Comparison of ENCODE assay signal across 10 cellular contexts in the genomic region with DNA sequence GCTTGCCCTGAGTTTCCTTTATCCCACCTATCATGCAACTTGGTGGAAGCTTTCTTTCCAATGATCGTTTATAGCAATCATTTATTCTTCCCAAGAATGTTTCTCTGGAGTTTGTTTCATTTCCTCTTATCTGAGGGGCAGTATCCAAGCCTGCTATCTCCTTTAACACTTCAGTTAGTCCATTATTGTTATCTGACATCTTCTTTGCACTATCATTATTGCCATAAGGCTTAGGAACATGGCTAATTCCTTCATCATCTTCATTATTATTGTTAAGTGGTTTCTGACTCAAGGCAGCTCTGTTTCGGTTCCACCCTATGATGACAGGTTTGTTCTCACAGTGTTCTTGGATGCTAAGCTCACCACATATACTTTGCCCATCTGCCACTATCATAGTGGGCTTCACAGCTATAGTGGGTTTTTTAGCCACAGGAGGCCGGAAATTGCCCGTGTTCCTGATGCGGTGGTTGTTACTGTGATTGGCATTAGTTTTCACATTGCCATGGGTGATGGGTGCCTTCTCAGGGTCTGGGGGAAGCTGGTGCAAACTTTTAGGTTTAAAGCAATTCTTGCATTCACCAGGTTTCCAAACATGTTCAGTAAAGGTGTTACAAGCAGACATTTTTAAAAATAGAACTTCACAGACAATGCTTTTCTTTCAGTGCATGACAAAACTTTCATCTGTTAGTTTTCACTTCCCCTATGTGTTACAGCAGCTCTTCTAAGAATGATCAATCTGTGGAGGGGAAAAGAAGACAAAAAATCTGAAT.
DNase-seq lines count a peak whose midpoint lies in the region; ATAC-seq and TF ChIP-seq lines count a peak whose summit lies in the region.
"Had no signal": no experiment of that assay in that cellular context is flagged by ENCODE, and none has a peak within 500 bp of the region (broad histone marks: within the 10 kb centered on the region; RNA-seq: fewer than 3 reads in every experiment).

No MANE protein-coding gene starts in this region.

- no peak for DNase-seq in activated CD4-positive, alpha-beta T cell treated with anti-CD3 and anti-CD28 coated beads for 36 hours
- no peak for DNase-seq in activated CD4-positive, alpha-beta T cell treated with anti-CD3 and anti-CD28 coated beads, Interleukin-2, amount 50 U/mL, for 4 hours
- peak in 2 of 3 donors; percentile 57 to 59 for DNase-seq in Peyer's patch
- no peak for DNase-seq in cerebellar cortex (ENCODE audit: low spot score)
- no peak for DNase-seq in stimulated activated CD4-positive, alpha-beta T cell treated with anti-CD3 and anti-CD28 coated beads, Interleukin-15, amount 100 ng/mL, for 24 hours
- DNase-seq in ovary: no peak
- DNase-seq: activated effector memory CD4-positive, alpha-beta T cell treated with Interleukin-2 at 50 U/mL for 16 hours had no signal

- CTCF ChIA-PET in activated CD4-positive, alpha-beta T cell treated with anti-CD3 and anti-CD28 coated beads for 36 hours (lab: Charles Lee): interaction anchor here (1.1 to 2.4 kb wide), 4 partner anchors 10 to 362 kb away, joined by 3 to 9 read pairs (median 4); no protein-coding TSS in a partner anchor

- H3K4me3 ChIP-seq in Peyer's patch: no peak overlapping the region
- H3K4me3 ChIP-seq in ovary: no peak overlapping the region

- H3K36me3 Mint-ChIP-seq in activated CD4-positive, alpha-beta T cell treated with anti-CD3 and anti-CD28 coated beads for 36 hours (ENCODE audit: low read depth): peaks cover 8% of the 10 kb centered on the region
- H3K36me3 Mint-ChIP-seq in stimulated activated memory B cell treated with anti-CD40 and anti-IgM and Interleukin-4, amounts not matched to agents 10 μg/mL and 1 μg/mL and 100 μg/mL, for 72 hours: peaks cover 5% of the 10 kb centered on the region

- H3K4me3 Mint-ChIP-seq in activated CD4-positive, alpha-beta T cell treated with anti-CD3 and anti-CD28 coated beads for 36 hours: no peak overlapping the region
- H3K4me3 Mint-ChIP-seq in stimulated activated memory B cell treated with anti-CD40 and anti-IgM and Interleukin-4, amounts not matched to agents 10 μg/mL and 1 μg/mL and 100 μg/mL, for 72 hours: peak overlapping the region; percentile 49
- H3K4me3 Mint-ChIP-seq: neural crest cell had no signal

- intact Hi-C loops in activated CD4-positive, alpha-beta T cell treated with anti-CD3 and anti-CD28 coated beads for 36 hours (cut with DNase I, micrococcal nuclease): loop anchor here (10.0 kb wide), 2 partner anchors 207 to 243 kb away; partner anchors contain the start of genes HMG20A (in 1 of the 2) and PEAK1 (in 1 of the 2)
- intact Hi-C loops in ovary (cut with DNase I): no loop called here

- TF ChIP-seq CTCF in Peyer's patch (IDR thresholded peaks at IDR 0.05) (no peak), ovary (IDR thresholded peaks at IDR 0.05) (no peak)

- peaks cover 50% of the 10 kb centered on the region for H3K4me1 Mint-ChIP-seq in activated CD4-positive, alpha-beta T cell treated with anti-CD3 and anti-CD28 coated beads for 36 hours
- peaks cover 59% of the 10 kb centered on the region for H3K4me1 Mint-ChIP-seq in stimulated activated memory B cell treated with anti-CD40 and anti-IgM and Interleukin-4, amounts not matched to agents 10 μg/mL and 1 μg/mL and 100 μg/mL, for 72 hours
- H3K4me1 Mint-ChIP-seq: neural crest cell had no signal

- H3K36me3 ChIP-seq in Peyer's patch: peaks cover 0 to 5% (median 0%) of the 10 kb centered on the region in 3 donors
- no peaks in the 10 kb centered on the region for H3K36me3 ChIP-seq in ovary

- no peak for TF ChIP-seq EP300 in ovary (IDR thresholded peaks at IDR 0.05)

- H3K27ac ChIP-seq in Peyer's patch: peak overlapping the region in 2 of 4 donors; percentile 42 to 57
- H3K27ac ChIP-seq in ovary: no peak overlapping the region

- no peaks in the 10 kb centered on the region for H3K9me3 ChIP-seq in Peyer's patch
- no peaks in the 10 kb centered on the region for H3K9me3 ChIP-seq in ovary

- H3K4me1 ChIP-seq in Peyer's patch: peaks cover 0 to 16% (median 9%) of the 10 kb centered on the region in 4 donors
- H3K4me1 ChIP-seq in ovary (ENCODE audit: insufficient read depth): no peaks in the 10 kb centered on the region

- H3K27me3 Mint-ChIP-seq in activated CD4-positive, alpha-beta T cell treated with anti-CD3 and anti-CD28 coated beads for 36 hours: no peaks in the 10 kb centered on the region
- no peaks in the 10 kb centered on the region for H3K27me3 Mint-ChIP-seq in stimulated activated memory B cell treated with anti-CD40 and anti-IgM and Interleukin-4, amounts not matched to agents 10 μg/mL and 1 μg/mL and 100 μg/mL, for 72 hours

- peak overlapping the region; percentile 15 for H3K27ac Mint-ChIP-seq in activated CD4-positive, alpha-beta T cell treated with anti-CD3 and anti-CD28 coated beads for 36 hours
- peak overlapping the region; percentile 95 for H3K27ac Mint-ChIP-seq in stimulated activated memory B cell treated with anti-CD40 and anti-IgM and Interleukin-4, amounts not matched to agents 10 μg/mL and 1 μg/mL and 100 μg/mL, for 72 hours

- no peaks in the 10 kb centered on the region for H3K27me3 ChIP-seq in Peyer's patch
- H3K27me3 ChIP-seq in ovary: no peaks in the 10 kb centered on the region

- WGBS in ovary, 3 donors: 91 to 95% (median 93%) methylated on average over 5 of the region's 5 CpGs

- peak; percentile 54 for ATAC-seq in activated CD4-positive, alpha-beta T cell treated with anti-CD3 and anti-CD28 coated beads for 36 hours
- ATAC-seq in HG02798 (IDR thresholded peaks at IDR 0.05; ENCODE audit: poor library complexity, unreplicated experiment): peak; percentile 59
- peak; percentile 87 for ATAC-seq in stimulated activated memory B cell treated with anti-CD40 and anti-IgM and Interleukin-4, amounts not matched to agents 10 μg/mL and 1 μg/mL and 100 μg/mL, for 72 hours

- no peaks in the 10 kb centered on the region for H3K9me3 Mint-ChIP-seq in activated CD4-positive, alpha-beta T cell treated with anti-CD3 and anti-CD28 coated beads for 36 hours (ENCODE audit: low read depth)
- no peaks in the 10 kb centered on the region for H3K9me3 Mint-ChIP-seq in stimulated activated memory B cell treated with anti-CD40 and anti-IgM and Interleukin-4, amounts not matched to agents 10 μg/mL and 1 μg/mL and 100 μg/mL, for 72 hours
- H3K9me3 Mint-ChIP-seq: neural crest cell had no signal

- TF ChIP-seq POLR2A in Peyer's patch (IDR thresholded peaks at IDR 0.05): no peak
- TF ChIP-seq POLR2A in ovary (IDR thresholded peaks at IDR 0.05): no peak

- POLR2A ChIA-PET in activated CD4-positive, alpha-beta T cell treated with anti-CD3 and anti-CD28 coated beads for 36 hours (lab: Charles Lee): no interaction called here

Comparison
In these comparisons a context has a peak if more than half of its experiments do, and no peak if none do; other contexts are left out.
1. DNase-seq: peak in Peyer's patch (2 of 3); none in activated CD4-positive, alpha-beta T cell treated with anti-CD3 and anti-CD28 coated beads for 36 hours (single experiment), activated CD4-positive, alpha-beta T cell treated with anti-CD3 and anti-CD28 coated beads, Interleukin-2, amount 50 U/mL, for 4 hours (0 of 2), cerebellar cortex (single experiment), stimulated activated CD4-positive, alpha-beta T cell treated with anti-CD3 and anti-CD28 coated beads, Interleukin-15, amount 100 ng/mL, for 24 hours (single experiment) and ovary (0 of 5).
2. intact Hi-C loops: an anchor here in activated CD4-positive, alpha-beta T cell treated with anti-CD3 and anti-CD28 coated beads for 36 hours (10.0 kb wide); none called in ovary.
3. Peak in every context shown above with its lines, with median percentiles within 50 percentile points of each other: ATAC-seq.